26 cellular contexts compared by ENCODE assay signal in genomic region chr17:34634551-34635160, GRCh38. TPM values are rescaled to one million over a fixed set of nuclear protein-coding genes. Genes with fewer than 3 reads are reported as not detected.
DNase-seq lines count a peak whose midpoint lies in the region; ATAC-seq and TF ChIP-seq lines count a peak whose summit lies in the region.
"Had no signal": no experiment of that assay in that cellular context is flagged by ENCODE, and none has a peak within 500 bp of the region (broad histone marks: within the 10 kb centered on the region; RNA-seq: fewer than 3 reads in every experiment).

No MANE protein-coding gene starts in this region.

- CTCF ChIA-PET in HEK293 (lab: Yijun Ruan, JAX), result interaction anchor here (0.6 to 9.3 kb wide), 3 partner anchors 15 to 92 kb away, joined by 3 to 73 read pairs (median 4); no protein-coding TSS in a partner anchor
- CTCF ChIA-PET in activated naive CD4-positive, alpha-beta T cell treated with anti-CD3 and anti-CD28 coated beads for 36 hours (lab: Charles Lee), result interaction anchor here (5.2 kb wide), 1 partner anchor 93 kb away, joined by 25 read pairs; no protein-coding TSS in a partner anchor

- H2AK5ac ChIP-seq in trophoblast cell (ENCODE audit: low read length), result no peak overlapping the region

- no peaks in the 10 kb centered on the region for H3K79me2 ChIP-seq in trophoblast cell (ENCODE audit: control insufficient read depth, insufficient read depth, low read length, poor library complexity)

- no peaks in the 10 kb centered on the region for H3K36me3 Mint-ChIP-seq in chondrocyte (ENCODE audit: low read depth)
- no peaks in the 10 kb centered on the region for H3K36me3 Mint-ChIP-seq in activated naive CD4-positive, alpha-beta T cell treated with anti-CD3 and anti-CD28 coated beads for 36 hours (ENCODE audit: low read depth)
- H3K36me3 Mint-ChIP-seq: CD14-positive monocyte; CD8-positive, alpha-beta memory T cell had no signal

- H3K4ac ChIP-seq in trophoblast cell (ENCODE audit: low read depth, low read length), result no peak overlapping the region

- no peak overlapping the region for H4K12ac ChIP-seq in trophoblast cell (ENCODE audit: low read depth, low read length)

- H2BK5ac ChIP-seq in trophoblast cell (ENCODE audit: low read depth, low read length, poor library complexity), result no peak overlapping the region

- H3K4me2 ChIP-seq in trophoblast cell (ENCODE audit: low read length), result no peak overlapping the region
- H3K4me2 ChIP-seq: A549; BLaER1 treated with 17β-estradiol and CSF1 and Interleukin-3, amounts not matched to agents 10 nM and 100 nM had no signal

- peak; percentile 72 for ATAC-seq in left colon
- ATAC-seq in HG02970 (IDR thresholded peaks at IDR 0.05; ENCODE audit: low FRiP score, unreplicated experiment), result no peak
- ATAC-seq: A549, HCT116 had no signal

- no peak overlapping the region for H3K18ac ChIP-seq in trophoblast cell (ENCODE audit: low read length)

- intact Hi-C loops in left colon (cut with DNase I, micrococcal nuclease), result loop anchor here (5.0 to 10.0 kb wide), 2 partner anchors 210 to 212 kb away; no protein-coding TSS in a partner anchor
- intact Hi-C loops in activated naive CD4-positive, alpha-beta T cell treated with anti-CD3 and anti-CD28 coated beads for 36 hours (cut with micrococcal nuclease), result no loop called here

- H3K9me3 ChIP-seq in HEK293 (ENCODE audit: control insufficient read depth, insufficient read depth, low read depth, low read length) (no peaks in the 10 kb centered on the region), trophoblast cell (ENCODE audit: insufficient read depth, low read depth, low read length) (peaks cover 2% of the 10 kb centered on the region)
- H3K9me3 ChIP-seq: A549; BE2C; BLaER1 treated with 17β-estradiol and CSF1 and Interleukin-3, amounts not matched to agents 10 nM and 100 nM had no signal

- no peaks in the 10 kb centered on the region for H3K4me1 ChIP-seq in HEK293 (ENCODE audit: control insufficient read depth, insufficient read depth, low read length)
- no peaks in the 10 kb centered on the region for H3K4me1 ChIP-seq in trophoblast cell (ENCODE audit: control insufficient read depth in 1 of 2, insufficient read depth in 2 of 2, low read length in 2 of 2)
- H3K4me1 ChIP-seq: A549 had no signal

- H3K4me3 ChIP-seq in HEK293 (ENCODE audit: low read depth, low read length) (no peak overlapping the region), trophoblast cell (ENCODE audit: low read depth, low read length) (peak overlapping the region; percentile 27)
- H3K4me3 ChIP-seq: A549; BLaER1 treated with 17β-estradiol and CSF1 and Interleukin-3, amounts not matched to agents 10 nM and 100 nM; GM23248 had no signal

- no CpG with 5 or more reads among the region's 15 CpGs for WGBS in trophoblast cell (ENCODE audit: extremely low coverage, insufficient coverage, insufficient read length)

- H3K9ac ChIP-seq in trophoblast cell (ENCODE audit: low read length), result no peak overlapping the region
- H3K9ac ChIP-seq: BLaER1 treated with 17β-estradiol and CSF1 and Interleukin-3, amounts not matched to agents 10 nM and 100 nM; GM23248 had no signal

- no peaks in the 10 kb centered on the region for H3K9me3 Mint-ChIP-seq in chondrocyte (ENCODE audit: low read depth)
- H3K9me3 Mint-ChIP-seq in activated naive CD4-positive, alpha-beta T cell treated with anti-CD3 and anti-CD28 coated beads for 36 hours, result no peaks in the 10 kb centered on the region
- H3K9me3 Mint-ChIP-seq: CD4-positive, alpha-beta T cell; CD8-positive, alpha-beta memory T cell; H9; HFFc6 had no signal

- no peak overlapping the region for H3K27ac Mint-ChIP-seq in chondrocyte (ENCODE audit: unreplicated experiment)
- no peak overlapping the region for H3K27ac Mint-ChIP-seq in activated naive CD4-positive, alpha-beta T cell treated with anti-CD3 and anti-CD28 coated beads for 36 hours
- H3K27ac Mint-ChIP-seq: CD14-positive monocyte; CD4-positive, alpha-beta T cell; CD8-positive, alpha-beta memory T cell; HFFc6 had no signal

- no peak overlapping the region for H4K8ac ChIP-seq in trophoblast cell (ENCODE audit: low read depth, low read length)

- H3K27me3 ChIP-seq in trophoblast cell (ENCODE audit: insufficient read depth, low read length), result no peaks in the 10 kb centered on the region
- H3K27me3 ChIP-seq: BE2C had no signal

- no peak overlapping the region for H4K91ac ChIP-seq in trophoblast cell (ENCODE audit: low read depth, low read length)

- no peak overlapping the region for H3K27ac ChIP-seq in HEK293 (ENCODE audit: extremely low read depth, low read depth, low read length)
- no peak overlapping the region for H3K27ac ChIP-seq in trophoblast cell (ENCODE audit: low read depth, low read length)
- H3K27ac ChIP-seq: A549; BLaER1 treated with 17β-estradiol and CSF1 and Interleukin-3, amounts not matched to agents 10 nM and 100 nM; GM23248 had no signal

- H3K14ac ChIP-seq in trophoblast cell (ENCODE audit: low read length), result no peak overlapping the region

- no peak overlapping the region for H2AFZ ChIP-seq in trophoblast cell (ENCODE audit: insufficient read depth, low read length, poor library complexity)
- H2AFZ ChIP-seq: GM23248 had no signal

- H3K27me3 Mint-ChIP-seq in chondrocyte (ENCODE audit: low read depth), result peaks cover 27% of the 10 kb centered on the region
- H3K27me3 Mint-ChIP-seq in activated naive CD4-positive, alpha-beta T cell treated with anti-CD3 and anti-CD28 coated beads for 36 hours (ENCODE audit: low read depth), result peaks cover 3% of the 10 kb centered on the region

- no peak overlapping the region for H2BK120ac ChIP-seq in trophoblast cell (ENCODE audit: insufficient read depth, low read length, poor library complexity)

- no peak overlapping the region for H3K23ac ChIP-seq in trophoblast cell (ENCODE audit: low read length)

- POLR2A ChIA-PET in HEK293 (lab: Yijun Ruan, JAX), result no interaction called here

- no peak overlapping the region for H3K4me3 Mint-ChIP-seq in chondrocyte (ENCODE audit: unreplicated experiment)
- no peak overlapping the region for H3K4me3 Mint-ChIP-seq in activated naive CD4-positive, alpha-beta T cell treated with anti-CD3 and anti-CD28 coated beads for 36 hours
- H3K4me3 Mint-ChIP-seq: CD14-positive monocyte, H9, HFFc6 had no signal

- DNase-seq in chondrocyte (ENCODE audit: low spot score), result peak; percentile 74
- no peak for DNase-seq in left colon
- no peak for DNase-seq in trophoblast cell
- no peak for DNase-seq in activated naive CD4-positive, alpha-beta T cell treated with anti-CD3 and anti-CD28 coated beads for 36 hours
- DNase-seq in DMS53 (lab: John Stamatoyannopoulos, UW), result no peak
- no peak for DNase-seq in NCI-H128 (lab: John Stamatoyannopoulos, UW; ENCODE audit: unreplicated experiment)
- DNase-seq: 8988T; ACHN; AML-193; BE2C; CD4-positive, alpha-beta T cell; CD8-positive, alpha-beta memory T cell; DMS 273 treated with DMSO at 0.1 percent for 48 hours; DMS79 treated with DMSO at 0.1 percent for 48 hours; GF-D8; GM23248; H9; HFFc6 had no signal

- H3K79me1 ChIP-seq in trophoblast cell (ENCODE audit: low read length), result no peaks in the 10 kb centered on the region

- TF ChIP-seq CTCF in HEK293 (tag by site-specific recombination; IDR thresholded peaks at IDR 0.05), result no peak
- TF ChIP-seq CTCF in chondrocyte (IDR thresholded peaks at IDR 0.05), result no peak

- peaks cover 0 to 38% of the 10 kb centered on the region in 2 experiments; a peak in 1 of 3 replicates for H3K36me3 ChIP-seq in HEK293 (ENCODE audit: control insufficient read depth in 2 of 2, insufficient read depth in 1 of 2, low read length in 2 of 2)
- no peaks in the 10 kb centered on the region for H3K36me3 ChIP-seq in trophoblast cell (ENCODE audit: control insufficient read depth in 1 of 2, insufficient read depth in 2 of 2, low read length in 2 of 2)
- H3K36me3 ChIP-seq: BE2C; BLaER1 treated with 17β-estradiol and CSF1 and Interleukin-3, amounts not matched to agents 10 nM and 100 nM had no signal

- H2BK12ac ChIP-seq in trophoblast cell (ENCODE audit: low read length), result no peak overlapping the region

- no peaks in the 10 kb centered on the region for H3K4me1 Mint-ChIP-seq in chondrocyte (ENCODE audit: low read depth)
- H3K4me1 Mint-ChIP-seq in activated naive CD4-positive, alpha-beta T cell treated with anti-CD3 and anti-CD28 coated beads for 36 hours (ENCODE audit: low read depth), result peaks cover 2% of the 10 kb centered on the region

TF ChIP-seq in HEK293, 187 proteins besides CTCF, POLR2A, EP300 and RAD21 (continues in another document):
- TF ChIP-seq ZNF311 (tag by site-specific recombination; IDR thresholded peaks at IDR 0.05; ENCODE audit: borderline replicate concordance) (no peak), FEZF1 (tag by site-specific recombination; IDR thresholded peaks at IDR 0.05) (no peak), ZNF398 (tag by site-specific recombination; IDR thresholded peaks at IDR 0.05) (no peak), ZNF513 (tag by site-specific recombination; IDR thresholded peaks at IDR 0.05) (0 out of 2 replicates have a peak, but pooled peaks have one; percentile 37)

RNA-seq across cellular contexts. Expression of gene TMEM132E, which starts 55.3 kb away (rescaled TPM):
- 0.19 to 0.36 TPM (median 0.20 TPM) in 3 replicates for total RNA-seq in chondrocyte
- not detected for total RNA-seq in left colon
- 1.7 and 1.8 TPM in 2 replicates for polyA plus RNA-seq in trophoblast cell (2013)
- not detected for total RNA-seq in activated naive CD4-positive, alpha-beta T cell treated with anti-CD3 and anti-CD28 coated beads for 36 hours
- total RNA-seq: CD8-positive, alpha-beta memory T cell; Daoy; G401; HFFc6 had no signal
- polyA plus RNA-seq: A549, CD14-positive monocyte, GM23248 had no signal
